In genomic region chr7:45689011-45689796, GRCh38 we compare ENCODE assay signal across 12 cellular contexts.
DNase-seq lines count a peak whose midpoint lies in the region; ATAC-seq, FAIRE-seq and TF ChIP-seq lines count a peak whose summit lies in the region.
"Had no signal": no experiment of that assay in that cellular context is flagged by ENCODE, and none has a peak within 500 bp of the region (broad histone marks: within the 10 kb centered on the region; RNA-seq: fewer than 3 reads in every experiment).

No MANE protein-coding gene starts in this region.

- peak overlapping the region; percentile 83 for H3K27ac ChIP-seq in AG04450 (ENCODE audit: low read depth, low read length)

- peaks cover 3% of the 10 kb centered on the region; the same call in 1 of the 2 replicates for H3K9me3 ChIP-seq in AG04450 (ENCODE audit: control insufficient read depth, insufficient read depth, low read length)

- H3K27me3 ChIP-seq in AG04450 (ENCODE audit: control insufficient read depth, insufficient read depth, low read length): no peaks in the 10 kb centered on the region
- H3K27me3 ChIP-seq in kidney epithelial cell (ENCODE audit: control insufficient read depth, insufficient read depth, low read length): no peaks in the 10 kb centered on the region

- CTCF ChIA-PET in AG04450 (lab: Charles Lee): no interaction called here

- no peak overlapping the region for H3K4me3 ChIP-seq in AG04450 (ENCODE audit: low read depth, low read length)
- no peak overlapping the region for H3K4me3 ChIP-seq in astrocyte of the cerebellum (ENCODE audit: low read depth, low read length)
- H3K4me3 ChIP-seq in kidney epithelial cell (ENCODE audit: low read depth, low read length): no peak overlapping the region

- no peaks in the 10 kb centered on the region for H3K36me3 ChIP-seq in kidney epithelial cell (ENCODE audit: control insufficient read depth, insufficient read depth, low read length)

- in situ Hi-C loops in astrocyte of the cerebellum (cut with HindIII; ENCODE audit: low sequenced_read_pairs): no loop called here

- ATAC-seq in GM18907 (IDR thresholded peaks at IDR 0.05; ENCODE audit: unreplicated experiment) (no peak), HG03139 (IDR thresholded peaks at IDR 0.05; ENCODE audit: unreplicated experiment) (no peak)

- POLR2A ChIA-PET in AG04450 (lab: Yijun Ruan, JAX): no interaction called here

- TF ChIP-seq CTCF in AG04450 (IDR thresholded peaks at IDR 0.05; ENCODE audit: low read depth, low read length): no peak
- TF ChIP-seq CTCF in astrocyte of the cerebellum (IDR thresholded peaks at IDR 0.05; ENCODE audit: low read depth, low read length, missing control alignments): no peak
- TF ChIP-seq CTCF in kidney epithelial cell (IDR thresholded peaks at IDR 0.05; ENCODE audit: insufficient read depth, low read length, poor library complexity, severe bottlenecking): no peak

- DNase-seq in AG04450 (ENCODE audit: low read depth, low spot score) (peak; percentile 71), HTR-8/SVneo (ENCODE audit: insufficient read length, low spot score) (peak; percentile 62), astrocyte of the cerebellum (ENCODE audit: low read depth) (peak; percentile 62), kidney epithelial cell (ENCODE audit: low read depth) (peak; percentile 18), NCI-H524 (lab: John Stamatoyannopoulos, UW) (no peak)
- DNase-seq in activated naive CD4-positive, alpha-beta T cell (lab: John Stamatoyannopoulos, UW): no peak
- DNase-seq: CD4-positive, alpha-beta T cell; immature natural killer cell; NCI-H2081; SHP77 treated with DMSO at 0.1 percent for 48 hours had no signal

- FAIRE-seq in HTR-8/SVneo (lab: Jason Lieb, UNC): peak; percentile 67

Comparison
In these comparisons a context has a peak if more than half of its experiments do, and no peak if none do; other contexts are left out.
1. DNase-seq: peak in AG04450 (single experiment), HTR-8/SVneo (single experiment), astrocyte of the cerebellum (single experiment) and kidney epithelial cell (single experiment); none in NCI-H524 (0 of 2) and activated naive CD4-positive, alpha-beta T cell (0 of 4).